Comparison of ENCODE assay signal across 16 cellular contexts in the genomic region with DNA sequence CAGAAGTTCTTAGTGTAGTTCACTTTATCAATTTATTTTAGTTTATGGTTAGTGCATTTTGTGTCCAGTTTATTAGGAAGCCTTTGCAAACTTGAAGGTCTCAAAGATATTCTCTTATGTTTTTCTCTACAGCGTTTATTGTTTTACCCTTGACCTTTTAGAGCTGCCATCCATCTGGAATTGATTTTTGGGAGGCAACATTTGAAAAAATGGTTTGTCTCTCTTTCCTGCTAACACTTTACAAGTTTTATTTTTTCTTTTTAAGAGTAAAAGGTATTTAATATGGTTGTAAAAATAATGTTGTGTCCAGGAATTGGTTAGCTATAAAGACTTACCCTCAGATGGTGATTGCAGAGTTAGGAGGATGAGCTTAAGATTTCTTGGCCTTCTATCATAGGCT. TPM values are rescaled to one million over a fixed set of nuclear protein-coding genes. Genes with fewer than 3 reads are reported as not detected.
DNase-seq lines count a peak whose midpoint lies in the region; ATAC-seq and TF ChIP-seq lines count a peak whose summit lies in the region.
"Had no signal": no experiment of that assay in that cellular context is flagged by ENCODE, and none has a peak within 500 bp of the region (broad histone marks: within the 10 kb centered on the region; RNA-seq: fewer than 3 reads in every experiment).

No MANE protein-coding gene starts in this region.

- DNase-seq in AG09309 (ENCODE audit: low read depth): peak; percentile 37
- DNase-seq in BJ (ENCODE audit: low read depth): peak; percentile 53
- no peak for DNase-seq in WTC11 (ENCODE audit: low spot score)
- DNase-seq in fibroblast of mammary gland (ENCODE audit: low read depth): peak; percentile 25
- DNase-seq in NCI-H526 (lab: John Stamatoyannopoulos, UW): no peak
- no peak for DNase-seq in activated CD4-positive, CD25-positive, alpha-beta regulatory T cell treated with anti-CD3 and anti-CD28 coated beads, Interleukin-2, amount 50 U/mL, for 72 hours
- DNase-seq in NCI-H1105 treated with DMSO at 0.1 percent for 48 hours (lab: John Stamatoyannopoulos, UW): no peak
- DNase-seq: Caco-2; CD8-positive, alpha-beta memory T cell; DMS53; H7 had no signal

- CTCF ChIA-PET in BJ (lab: Yijun Ruan, JAX): interaction anchor here (1.8 kb wide), 1 partner anchor 14 kb away, joined by 12 read pairs; a partner anchor contains a TSS
- CTCF ChIA-PET in WTC11 (lab: Charles Lee): interaction anchor here (1.0 to 1.8 kb wide), 2 partner anchors 14 to 98 kb away, joined by 5 to 6 read pairs; a partner anchor contains a TSS

- TF ChIP-seq CTCF in AG09309 (IDR thresholded peaks at IDR 0.05; ENCODE audit: control insufficient read depth, insufficient read depth, low read depth, low read length, missing control alignments) (no peak), BJ (IDR thresholded peaks at IDR 0.05; ENCODE audit: insufficient read depth, low read depth, low read length) (no peak), WTC11 (IDR thresholded peaks at IDR 0.05) (no peak), fibroblast of mammary gland (conservative IDR thresholded peaks at IDR 0.05; ENCODE audit: control insufficient read depth, insufficient read depth, low read depth, low read length) (no peak)

- no peaks in the 10 kb centered on the region for H3K27me3 Mint-ChIP-seq in WTC11 (ENCODE audit: low read depth)
- H3K27me3 Mint-ChIP-seq: CD8-positive, alpha-beta memory T cell had no signal

- no peaks in the 10 kb centered on the region for H3K36me3 ChIP-seq in BJ (ENCODE audit: control insufficient read depth, insufficient read depth, low read length)

- POLR2A ChIA-PET in BJ (lab: Charles Lee): interaction anchor here (0.5 kb wide), 1 partner anchor 13 kb away, joined by 7 read pairs; no protein-coding TSS in a partner anchor
- POLR2A ChIA-PET in WTC11 (lab: Charles Lee): no interaction called here

- ATAC-seq in WTC11 (no peak), HG02610 (IDR thresholded peaks at IDR 0.05; ENCODE audit: unreplicated experiment) (no peak)
- ATAC-seq: A549, HepG2 had no signal

- H3K4me1 Mint-ChIP-seq in WTC11: peaks cover 26% of the 10 kb centered on the region

- H3K9me3 Mint-ChIP-seq in WTC11: no peaks in the 10 kb centered on the region
- H3K9me3 Mint-ChIP-seq: CD8-positive, alpha-beta memory T cell had no signal

- H3K4me3 ChIP-seq in AG09309 (ENCODE audit: control insufficient read depth, low read depth, low read length): no peak overlapping the region
- no peak overlapping the region for H3K4me3 ChIP-seq in BJ (ENCODE audit: low read depth, low read length)
- H3K4me3 ChIP-seq in fibroblast of mammary gland (ENCODE audit: control insufficient read depth, low read depth, low read length): no peak overlapping the region
- H3K4me3 ChIP-seq: A549, BLaER1, GM23248 had no signal

- no peaks in the 10 kb centered on the region for H3K36me3 Mint-ChIP-seq in WTC11

- H3K4me3 Mint-ChIP-seq in WTC11: no peak overlapping the region
- H3K4me3 Mint-ChIP-seq: CD8-positive, alpha-beta memory T cell had no signal

- H3K27ac Mint-ChIP-seq in WTC11: 0 out of 2 replicates have a peak overlapping the region, but pooled peaks have one; percentile 42

- H3K27me3 ChIP-seq in BJ (ENCODE audit: control insufficient read depth, insufficient read depth, low read length): no peaks in the 10 kb centered on the region
- H3K27me3 ChIP-seq: BLaER1 had no signal

TF ChIP-seq in WTC11, 78 proteins besides CTCF, POLR2A, EP300 and RAD21 (continues in another document):
- TF ChIP-seq NR3C1 (CRISPR knock-in tag; conservative IDR thresholded peaks at IDR 0.05; ENCODE audit: low read depth): no peak
- TF ChIP-seq, protein P1, sequence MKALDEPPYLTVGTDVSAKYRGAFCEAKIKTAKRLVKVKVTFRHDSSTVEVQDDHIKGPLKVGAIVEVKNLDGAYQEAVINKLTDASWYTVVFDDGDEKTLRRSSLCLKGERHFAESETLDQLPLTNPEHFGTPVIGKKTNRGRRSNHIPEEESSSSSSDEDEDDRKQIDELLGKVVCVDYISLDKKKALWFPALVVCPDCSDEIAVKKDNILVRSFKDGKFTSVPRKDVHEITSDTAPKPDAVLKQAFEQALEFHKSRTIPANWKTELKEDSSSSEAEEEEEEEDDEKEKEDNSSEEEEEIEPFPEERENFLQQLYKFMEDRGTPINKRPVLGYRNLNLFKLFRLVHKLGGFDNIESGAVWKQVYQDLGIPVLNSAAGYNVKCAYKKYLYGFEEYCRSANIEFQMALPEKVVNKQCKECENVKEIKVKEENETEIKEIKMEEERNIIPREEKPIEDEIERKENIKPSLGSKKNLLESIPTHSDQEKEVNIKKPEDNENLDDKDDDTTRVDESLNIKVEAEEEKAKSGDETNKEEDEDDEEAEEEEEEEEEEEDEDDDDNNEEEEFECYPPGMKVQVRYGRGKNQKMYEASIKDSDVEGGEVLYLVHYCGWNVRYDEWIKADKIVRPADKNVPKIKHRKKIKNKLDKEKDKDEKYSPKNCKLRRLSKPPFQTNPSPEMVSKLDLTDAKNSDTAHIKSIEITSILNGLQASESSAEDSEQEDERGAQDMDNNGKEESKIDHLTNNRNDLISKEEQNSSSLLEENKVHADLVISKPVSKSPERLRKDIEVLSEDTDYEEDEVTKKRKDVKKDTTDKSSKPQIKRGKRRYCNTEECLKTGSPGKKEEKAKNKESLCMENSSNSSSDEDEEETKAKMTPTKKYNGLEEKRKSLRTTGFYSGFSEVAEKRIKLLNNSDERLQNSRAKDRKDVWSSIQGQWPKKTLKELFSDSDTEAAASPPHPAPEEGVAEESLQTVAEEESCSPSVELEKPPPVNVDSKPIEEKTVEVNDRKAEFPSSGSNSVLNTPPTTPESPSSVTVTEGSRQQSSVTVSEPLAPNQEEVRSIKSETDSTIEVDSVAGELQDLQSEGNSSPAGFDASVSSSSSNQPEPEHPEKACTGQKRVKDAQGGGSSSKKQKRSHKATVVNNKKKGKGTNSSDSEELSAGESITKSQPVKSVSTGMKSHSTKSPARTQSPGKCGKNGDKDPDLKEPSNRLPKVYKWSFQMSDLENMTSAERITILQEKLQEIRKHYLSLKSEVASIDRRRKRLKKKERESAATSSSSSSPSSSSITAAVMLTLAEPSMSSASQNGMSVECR (CRISPR knock-in tag; IDR thresholded peaks at IDR 0.05; ENCODE audit: borderline replicate concordance): no peak
- TF ChIP-seq, protein P2, sequence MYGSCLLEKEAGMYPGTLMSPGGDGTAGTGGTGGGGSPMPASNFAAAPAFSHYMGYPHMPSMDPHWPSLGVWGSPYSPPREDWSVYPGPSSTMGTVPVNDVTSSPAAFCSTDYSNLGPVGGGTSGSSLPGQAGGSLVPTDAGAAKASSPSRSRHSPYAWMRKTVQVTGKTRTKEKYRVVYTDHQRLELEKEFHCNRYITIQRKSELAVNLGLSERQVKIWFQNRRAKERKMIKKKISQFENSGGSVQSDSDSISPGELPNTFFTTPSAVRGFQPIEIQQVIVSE (CRISPR knock-in tag; IDR thresholded peaks at IDR 0.05; ENCODE audit: borderline replicate concordance): no peak
- no peak for TF ChIP-seq ZNF671 (CRISPR knock-in tag; IDR thresholded peaks at IDR 0.05)
- TF ChIP-seq, protein P3, sequence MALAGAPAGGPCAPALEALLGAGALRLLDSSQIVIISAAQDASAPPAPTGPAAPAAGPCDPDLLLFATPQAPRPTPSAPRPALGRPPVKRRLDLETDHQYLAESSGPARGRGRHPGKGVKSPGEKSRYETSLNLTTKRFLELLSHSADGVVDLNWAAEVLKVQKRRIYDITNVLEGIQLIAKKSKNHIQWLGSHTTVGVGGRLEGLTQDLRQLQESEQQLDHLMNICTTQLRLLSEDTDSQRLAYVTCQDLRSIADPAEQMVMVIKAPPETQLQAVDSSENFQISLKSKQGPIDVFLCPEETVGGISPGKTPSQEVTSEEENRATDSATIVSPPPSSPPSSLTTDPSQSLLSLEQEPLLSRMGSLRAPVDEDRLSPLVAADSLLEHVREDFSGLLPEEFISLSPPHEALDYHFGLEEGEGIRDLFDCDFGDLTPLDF (CRISPR knock-in tag; IDR thresholded peaks at IDR 0.05): no peak
- TF ChIP-seq TEAD1 (CRISPR knock-in tag; IDR thresholded peaks at IDR 0.05): no peak
- no peak for TF ChIP-seq CREM (CRISPR knock-in tag; IDR thresholded peaks at IDR 0.05)
- no peak for TF ChIP-seq ZBTB21 (CRISPR knock-in tag; IDR thresholded peaks at IDR 0.05; ENCODE audit: borderline replicate concordance)
- TF ChIP-seq TCF7 (CRISPR knock-in tag; IDR thresholded peaks at IDR 0.05; ENCODE audit: low read depth): no peak
- TF ChIP-seq, protein P4, sequence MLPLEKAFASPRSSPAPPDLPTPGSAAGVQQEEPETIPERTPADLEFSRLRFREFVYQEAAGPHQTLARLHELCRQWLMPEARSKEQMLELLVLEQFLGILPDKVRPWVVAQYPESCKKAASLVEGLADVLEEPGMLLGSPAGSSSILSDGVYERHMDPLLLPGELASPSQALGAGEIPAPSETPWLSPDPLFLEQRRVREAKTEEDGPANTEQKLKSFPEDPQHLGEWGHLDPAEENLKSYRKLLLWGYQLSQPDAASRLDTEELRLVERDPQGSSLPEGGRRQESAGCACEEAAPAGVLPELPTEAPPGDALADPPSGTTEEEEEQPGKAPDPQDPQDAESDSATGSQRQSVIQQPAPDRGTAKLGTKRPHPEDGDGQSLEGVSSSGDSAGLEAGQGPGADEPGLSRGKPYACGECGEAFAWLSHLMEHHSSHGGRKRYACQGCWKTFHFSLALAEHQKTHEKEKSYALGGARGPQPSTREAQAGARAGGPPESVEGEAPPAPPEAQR (CRISPR knock-in tag; IDR thresholded peaks at IDR 0.05): no peak
- TF ChIP-seq ETV6 (CRISPR knock-in tag; IDR thresholded peaks at IDR 0.05): no peak

RNA-seq across cellular contexts. Expression of a gene that starts 14.0 kb away (rescaled TPM):
- polyA plus RNA-seq in BJ (2011; rRNA removed): 186 and 194 TPM in 2 replicates
- polyA minus RNA-seq in BJ (2011; rRNA and poly(A)+ RNA removed): 69.7 and 129 TPM in 2 replicates
- total RNA-seq in WTC11 (2021): 77.8 to 102 TPM (median 79.2 TPM) in 3 replicates

Comparison
In these comparisons a context has a peak if more than half of its experiments do, and no peak if none do; other contexts are left out.
1. DNase-seq: peak in AG09309 (single experiment), BJ (single experiment) and fibroblast of mammary gland (single experiment); none in WTC11 (single experiment), NCI-H526 (0 of 2), activated CD4-positive, CD25-positive, alpha-beta regulatory T cell treated with anti-CD3 and anti-CD28 coated beads, Interleukin-2, amount 50 U/mL, for 72 hours (single experiment) and NCI-H1105 treated with DMSO at 0.1 percent for 48 hours (single experiment).